1 cellular context compared by ENCODE assay signal in genomic region chr1:242522304-242522945, GRCh38.
TF ChIP-seq lines count a peak whose summit lies in the region.

No MANE protein-coding gene starts in this region.

TF ChIP-seq in WTC11, 78 proteins besides CTCF, POLR2A, EP300 and RAD21 (continued from another document):
- TF ChIP-seq ZNF532 (CRISPR knock-in tag; IDR thresholded peaks at IDR 0.05; ENCODE audit: borderline replicate concordance) (no peak), SMAD4 (CRISPR knock-in tag; IDR thresholded peaks at IDR 0.05) (no peak), ZNF416 (CRISPR knock-in tag; IDR thresholded peaks at IDR 0.05) (no peak), GTF2I (CRISPR knock-in tag; conservative IDR thresholded peaks at IDR 0.05) (no peak), CBFB (CRISPR knock-in tag; IDR thresholded peaks at IDR 0.05; ENCODE audit: low read depth) (no peak), KAT7 (CRISPR knock-in tag; IDR thresholded peaks at IDR 0.05; ENCODE audit: borderline replicate concordance) (no peak)
- TF ChIP-seq, protein P1, sequence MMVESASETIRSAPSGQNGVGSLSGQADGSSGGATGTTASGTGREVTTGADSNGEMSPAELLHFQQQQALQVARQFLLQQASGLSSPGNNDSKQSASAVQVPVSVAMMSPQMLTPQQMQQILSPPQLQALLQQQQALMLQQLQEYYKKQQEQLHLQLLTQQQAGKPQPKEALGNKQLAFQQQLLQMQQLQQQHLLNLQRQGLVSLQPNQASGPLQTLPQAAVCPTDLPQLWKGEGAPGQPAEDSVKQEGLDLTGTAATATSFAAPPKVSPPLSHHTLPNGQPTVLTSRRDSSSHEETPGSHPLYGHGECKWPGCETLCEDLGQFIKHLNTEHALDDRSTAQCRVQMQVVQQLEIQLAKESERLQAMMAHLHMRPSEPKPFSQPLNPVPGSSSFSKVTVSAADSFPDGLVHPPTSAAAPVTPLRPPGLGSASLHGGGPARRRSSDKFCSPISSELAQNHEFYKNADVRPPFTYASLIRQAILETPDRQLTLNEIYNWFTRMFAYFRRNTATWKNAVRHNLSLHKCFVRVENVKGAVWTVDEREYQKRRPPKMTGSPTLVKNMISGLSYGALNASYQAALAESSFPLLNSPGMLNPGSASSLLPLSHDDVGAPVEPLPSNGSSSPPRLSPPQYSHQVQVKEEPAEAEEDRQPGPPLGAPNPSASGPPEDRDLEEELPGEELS (CRISPR knock-in tag; IDR thresholded peaks at IDR 0.05) = no peak
